ENCODE assay signal across 19 cellular contexts in genomic region chr1:220160027-220160426, GRCh38.
"Had no signal": no experiment of that assay in that cellular context is flagged by ENCODE, and none has a peak within 500 bp of the region (broad histone marks: within the 10 kb centered on the region; RNA-seq: fewer than 3 reads in every experiment).

No MANE protein-coding gene starts in this region.

- H3K9me3 ChIP-seq: pancreas, suprapubic skin, tibial artery, upper lobe of left lung, uterus had no signal

- H3K27ac ChIP-seq: foreskin keratinocyte, neural progenitor cell, pancreas, suprapubic skin, tibial artery, upper lobe of left lung, uterus had no signal

- H3K27ac Mint-ChIP-seq: mesothelial cell of epicardium; natural killer cell treated with Interleukin-12 subunit alpha and Interleukin-12 subunit beta and Interleukin-15 and Interleukin-18, amount 100 ng/mL, for 72 hours; neural progenitor cell; progenitor cell of endocrine pancreas had no signal

- H3K27me3 ChIP-seq: foreskin keratinocyte, neural progenitor cell, pancreas, suprapubic skin, tibial artery, upper lobe of left lung, uterus had no signal

- DNase-seq: effector memory CD4-positive, alpha-beta T cell; foreskin keratinocyte; immature natural killer cell; occipital lobe; pancreas; right cardiac atrium; stimulated activated CD4-positive, alpha-beta T cell treated with anti-CD3 and anti-CD28 coated beads, Interleukin-2, amount 100 ng/mL, for 48 hours; stimulated activated naive CD8-positive, alpha-beta T cell treated with anti-CD3 and anti-CD28 coated beads, Interleukin-15, Interleukin-2, amounts not matched to agents 100 U/mL and 50 U/mL, for 24 hours; tibial artery; upper lobe of left lung; uterus had no signal

- H3K4me3 ChIP-seq: neural progenitor cell, pancreas, smooth muscle cell, suprapubic skin, tibial artery, upper lobe of left lung, uterus had no signal

- H3K27me3 Mint-ChIP-seq: natural killer cell treated with Interleukin-12 subunit alpha and Interleukin-12 subunit beta and Interleukin-15 and Interleukin-18, amount 100 ng/mL, for 72 hours; progenitor cell of endocrine pancreas had no signal

- H3K4me3 Mint-ChIP-seq: immature natural killer cell; mesothelial cell of epicardium; natural killer cell treated with Interleukin-12 subunit alpha and Interleukin-12 subunit beta and Interleukin-15 and Interleukin-18, amount 100 ng/mL, for 72 hours; neural progenitor cell had no signal

- H3K9me3 Mint-ChIP-seq: immature natural killer cell; mesothelial cell of epicardium; natural killer cell treated with Interleukin-12 subunit alpha and Interleukin-12 subunit beta and Interleukin-15 and Interleukin-18, amount 100 ng/mL, for 72 hours; neural progenitor cell had no signal

- H3K4me1 ChIP-seq: neural progenitor cell, pancreas, suprapubic skin, tibial artery, upper lobe of left lung, uterus had no signal

- H3K36me3 ChIP-seq: uterus had no signal

- ATAC-seq: esophagus mucosa; foreskin keratinocyte; natural killer cell treated with Interleukin-12 subunit alpha and Interleukin-12 subunit beta and Interleukin-15 and Interleukin-18, amount 100 ng/mL, for 72 hours; pancreas; right cardiac atrium; stimulated activated naive CD8-positive, alpha-beta T cell treated with anti-CD3 and anti-CD28 coated beads, Interleukin-15, Interleukin-2, amounts not matched to agents 100 U/mL and 50 U/mL, for 24 hours had no signal

- H3K4me1 Mint-ChIP-seq: mesothelial cell of epicardium, neural progenitor cell had no signal

- FAIRE-seq: endometrium, pancreas had no signal
